13 cellular contexts compared by ENCODE assay signal in the genomic region with DNA sequence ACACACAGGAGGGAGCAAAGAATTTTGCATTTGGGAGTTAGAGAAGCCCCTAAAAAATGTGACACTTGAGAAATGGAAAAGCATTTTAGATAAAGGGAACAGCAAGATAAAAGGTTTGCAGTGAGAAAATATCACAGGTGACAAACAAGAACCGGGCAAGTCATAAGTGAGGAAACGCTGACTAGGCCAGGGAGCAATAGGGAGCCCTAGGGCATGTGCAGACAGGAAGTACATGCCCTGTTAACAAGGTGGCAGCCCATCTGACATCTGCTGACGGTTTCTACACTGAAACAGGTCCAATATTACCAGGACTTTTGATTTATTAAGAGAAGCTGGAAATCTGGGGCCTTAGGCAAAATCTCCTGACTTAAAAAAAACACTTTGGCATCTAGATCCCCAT.
"Had no signal": no experiment of that assay in that cellular context is flagged by ENCODE, and none has a peak within 500 bp of the region (broad histone marks: within the 10 kb centered on the region; RNA-seq: fewer than 3 reads in every experiment).

No MANE protein-coding gene starts in this region.

- H3K27ac Mint-ChIP-seq: activated naive CD4-positive, alpha-beta T cell treated with anti-CD3 and anti-CD28 coated beads, Interleukin-2, amount 10 ng/mL, durations not matched to agents 7 days and 5 days; activated T-helper 17 cell treated with anti-CD3 and anti-CD28 coated beads, Interleukin-2, amount 50 U/mL, for 72 hours; progenitor cell of endocrine pancreas; T-helper 2 cell treated with Interferon-gamma antibody and Interleukin-4, amounts not matched to agents 5 μg/mL and 100 μg/mL, for 36 hours had no signal

- H3K4me3 ChIP-seq: right atrium auricular region, upper lobe of right lung had no signal

- ATAC-seq: activated T-helper 17 cell treated with anti-CD3 and anti-CD28 coated beads, Interleukin-2, amount 50 U/mL, for 72 hours; stimulated activated naive CD8-positive, alpha-beta T cell treated with anti-CD3 and anti-CD28 coated beads, Interleukin-15, Interleukin-2, amounts not matched to agents 100 U/mL and 50 U/mL, for 24 hours; upper lobe of right lung had no signal

- H3K4me1 ChIP-seq: right atrium auricular region had no signal

- H3K4me1 Mint-ChIP-seq: activated T-helper 17 cell treated with anti-CD3 and anti-CD28 coated beads, Interleukin-2, amount 50 U/mL, for 72 hours had no signal

- H3K9me3 Mint-ChIP-seq: activated naive CD4-positive, alpha-beta T cell treated with anti-CD3 and anti-CD28 coated beads, Interleukin-2, amount 10 ng/mL, durations not matched to agents 7 days and 5 days; activated T-helper 17 cell treated with anti-CD3 and anti-CD28 coated beads, Interleukin-2, amount 50 U/mL, for 72 hours; T-helper 2 cell treated with Interferon-gamma antibody and Interleukin-4, amounts not matched to agents 5 μg/mL and 100 μg/mL, for 36 hours had no signal

- H3K9me3 ChIP-seq: right atrium auricular region, upper lobe of right lung had no signal

- H3K4me3 Mint-ChIP-seq: activated naive CD4-positive, alpha-beta T cell treated with anti-CD3 and anti-CD28 coated beads, Interleukin-2, amount 10 ng/mL, durations not matched to agents 7 days and 5 days; activated T-helper 17 cell treated with anti-CD3 and anti-CD28 coated beads, Interleukin-2, amount 50 U/mL, for 72 hours; T-helper 2 cell treated with Interferon-gamma antibody and Interleukin-4, amounts not matched to agents 5 μg/mL and 100 μg/mL, for 36 hours had no signal

- H3K27me3 Mint-ChIP-seq: progenitor cell of endocrine pancreas had no signal

- H3K36me3 ChIP-seq: right atrium auricular region, upper lobe of right lung had no signal

- H3K27me3 ChIP-seq: right atrium auricular region, upper lobe of right lung had no signal

- H3K27ac ChIP-seq: right atrium auricular region, upper lobe of right lung had no signal

- DNase-seq: activated CD4-positive, alpha-beta T cell treated with anti-CD3 and anti-CD28 coated beads, Interleukin-2, amount 50 U/mL, for 4 hours; activated CD4-positive, CD25-positive, alpha-beta regulatory T cell treated with anti-CD3 and anti-CD28 coated beads, Interleukin-2, amount 50 U/mL, for 72 hours; activated naive CD4-positive, alpha-beta T cell treated with anti-CD3 and anti-CD28 coated beads, Interleukin-2, amount 10 ng/mL, durations not matched to agents 7 days and 5 days; caudate nucleus; foreskin fibroblast; small intestine; stimulated activated CD4-positive, alpha-beta T cell treated with anti-CD3 and anti-CD28 coated beads, Interleukin-4, amount 100 ng/mL, for 24 hours; stimulated activated naive CD8-positive, alpha-beta T cell treated with anti-CD3 and anti-CD28 coated beads, Interleukin-15, Interleukin-2, amounts not matched to agents 100 U/mL and 50 U/mL, for 24 hours; upper lobe of right lung had no signal
